16 cellular contexts compared by ENCODE assay signal in the genomic region with DNA sequence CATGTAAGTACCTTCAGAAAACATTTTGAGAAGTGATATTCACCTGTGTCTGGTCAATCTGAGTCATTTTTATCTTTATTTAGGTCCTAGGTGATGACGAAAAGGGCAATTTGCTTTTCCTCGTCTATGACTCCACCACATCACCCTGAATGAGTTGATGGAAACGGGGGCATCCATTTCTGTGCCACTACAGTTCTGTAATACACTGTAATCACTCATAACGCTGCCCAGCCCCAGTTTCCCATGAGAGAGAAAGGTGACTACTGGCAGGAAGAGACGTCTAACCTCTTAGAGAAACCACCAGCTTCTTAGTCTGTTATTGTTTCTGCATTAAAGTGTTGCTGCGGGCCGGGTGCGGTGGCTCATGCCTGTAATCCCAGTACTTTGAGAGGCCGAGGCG.
DNase-seq lines count a peak whose midpoint lies in the region; ATAC-seq and TF ChIP-seq lines count a peak whose summit lies in the region.
"Had no signal": no experiment of that assay in that cellular context is flagged by ENCODE, and none has a peak within 500 bp of the region (broad histone marks: within the 10 kb centered on the region; RNA-seq: fewer than 3 reads in every experiment).

No MANE protein-coding gene starts in this region.

- H2AFZ ChIP-seq in OCI-LY3 (ENCODE audit: low read depth, low read length), result peak overlapping the region; percentile 62
- no peak overlapping the region for H2AFZ ChIP-seq in SK-N-SH (ENCODE audit: low read depth)

- peak overlapping the region; percentile 88 for H3K27ac ChIP-seq in DOHH2 (ENCODE audit: low read depth, low read length)
- no peak overlapping the region for H3K27ac ChIP-seq in OCI-LY3 (ENCODE audit: low read length)
- H3K27ac ChIP-seq in SK-N-SH (ENCODE audit: low read depth in 2 of 2, low read length in 1 of 2), result no peak overlapping the region
- H3K27ac ChIP-seq: KMS-11 had no signal

- no peak for TF ChIP-seq EP300 in SK-N-SH (IDR thresholded peaks at IDR 0.05; ENCODE audit: borderline replicate concordance in 1 of 2, low read depth in 1 of 2, low read length in 1 of 2)

- DNase-seq in activated CD8-positive, alpha-beta memory T cell treated with anti-CD3 and anti-CD28 coated beads, Interleukin-2, amount 10 ng/mL, durations not matched to agents 7 days and 5 days, result no peak
- DNase-seq in activated CD8-positive, alpha-beta memory T cell treated with anti-CD3 and anti-CD28 coated beads for 24 hours, result no peak
- DNase-seq in naive B cell, result no peak
- no peak for DNase-seq in SK-N-SH
- DNase-seq: Calu3, MG63, NCI-H1105 treated with DMSO at 0.1 percent for 48 hours, NCI-H187, NCI-H446 treated with DMSO at 0.1 percent for 48 hours, NCI-H774, SHP77 had no signal

- H3K4me3 ChIP-seq in DOHH2 (ENCODE audit: low read length) (peak overlapping the region; percentile 45), OCI-LY3 (ENCODE audit: low read length) (peak overlapping the region; percentile 25), SK-N-SH (ENCODE audit: low read depth in 2 of 2, low read length in 1 of 2) (no peak overlapping the region)
- H3K4me3 ChIP-seq: MG63 had no signal

- no peaks in the 10 kb centered on the region for H3K9me2 ChIP-seq in DOHH2 (replicated peaks; ENCODE audit: control insufficient read depth, low read length)
- no peaks in the 10 kb centered on the region for H3K9me2 ChIP-seq in SK-N-SH

- H3K9me3 Mint-ChIP-seq in activated CD8-positive, alpha-beta memory T cell treated with anti-CD3 and anti-CD28 coated beads, Interleukin-2, amount 10 ng/mL, durations not matched to agents 7 days and 5 days (ENCODE audit: low read depth), result peaks cover 18% of the 10 kb centered on the region
- peaks cover 0 to 21% (median 8%) of the 10 kb centered on the region in 7 donors for H3K9me3 Mint-ChIP-seq in naive B cell

- H3K9ac ChIP-seq in OCI-LY3 (ENCODE audit: low read length), result no peak overlapping the region
- H3K9ac ChIP-seq in SK-N-SH, result no peak overlapping the region
- H3K9ac ChIP-seq: KMS-11 had no signal

- no peak overlapping the region for H3K4me3 Mint-ChIP-seq in activated CD8-positive, alpha-beta memory T cell treated with anti-CD3 and anti-CD28 coated beads, Interleukin-2, amount 10 ng/mL, durations not matched to agents 7 days and 5 days
- peak overlapping the region in 3 of 8 donors; percentile 21 to 65 (median 32) for H3K4me3 Mint-ChIP-seq in naive B cell

- H3K9me3 ChIP-seq in DOHH2 (ENCODE audit: control insufficient read depth, insufficient read depth, low read length), result peaks cover 21% of the 10 kb centered on the region
- H3K9me3 ChIP-seq in OCI-LY3 (ENCODE audit: insufficient read depth, low read length), result peaks cover 12% of the 10 kb centered on the region; the same call in 1 of the 2 replicates
- no peaks in the 10 kb centered on the region; the same call in 1 of the 2 replicates for H3K9me3 ChIP-seq in SK-N-SH
- H3K9me3 ChIP-seq: MG63 had no signal

- 92% methylated on average over 10 of the region's 10 CpGs for WGBS in SK-N-SH (ENCODE audit: low lambda C conversion rate)

- no peak overlapping the region for H3K27ac Mint-ChIP-seq in activated CD8-positive, alpha-beta memory T cell treated with anti-CD3 and anti-CD28 coated beads, Interleukin-2, amount 10 ng/mL, durations not matched to agents 7 days and 5 days
- peak overlapping the region; percentile 62 to 94 (median 88) for H3K27ac Mint-ChIP-seq in naive B cell

- no peaks in the 10 kb centered on the region for H4K20me1 ChIP-seq in DOHH2 (ENCODE audit: control insufficient read depth, insufficient read depth, low read depth, low read length)
- H4K20me1 ChIP-seq in OCI-LY3 (ENCODE audit: insufficient read depth, low read length), result no peaks in the 10 kb centered on the region
- no peaks in the 10 kb centered on the region for H4K20me1 ChIP-seq in SK-N-SH (ENCODE audit: insufficient read depth)

- TF ChIP-seq CTCF in DOHH2 (IDR thresholded peaks at IDR 0.05; ENCODE audit: low read depth, low read length, poor library complexity, severe bottlenecking) (no peak), OCI-LY3 (IDR thresholded peaks at IDR 0.05; ENCODE audit: low read depth, low read length) (no peak), SK-N-SH (IDR thresholded peaks at IDR 0.05) (no peak)

- H3K4me1 Mint-ChIP-seq in activated CD8-positive, alpha-beta memory T cell treated with anti-CD3 and anti-CD28 coated beads, Interleukin-2, amount 10 ng/mL, durations not matched to agents 7 days and 5 days, result peaks cover 5% of the 10 kb centered on the region
- H3K4me1 Mint-ChIP-seq in naive B cell, result peaks cover 30 to 54% (median 45%) of the 10 kb centered on the region in 3 donors

- POLR2A ChIA-PET in SK-N-SH (lab: Yijun Ruan, JAX), result no interaction called here

- H3K27me3 ChIP-seq in DOHH2 (ENCODE audit: control insufficient read depth, low read length) (no peaks in the 10 kb centered on the region), OCI-LY3 (ENCODE audit: low read depth, low read length) (peaks cover 12% of the 10 kb centered on the region), SK-N-SH (ENCODE audit: insufficient read depth) (no peaks in the 10 kb centered on the region)
- H3K27me3 ChIP-seq: MG63 had no signal

- peaks cover 24% of the 10 kb centered on the region for H3K36me3 Mint-ChIP-seq in activated CD8-positive, alpha-beta memory T cell treated with anti-CD3 and anti-CD28 coated beads, Interleukin-2, amount 10 ng/mL, durations not matched to agents 7 days and 5 days
- peaks cover 0 to 13% of the 10 kb centered on the region in 2 donors for H3K36me3 Mint-ChIP-seq in naive B cell

- H3K4me2 ChIP-seq in DOHH2 (ENCODE audit: low read length), result peak overlapping the region; percentile 82
- H3K4me2 ChIP-seq in OCI-LY3 (ENCODE audit: low read length), result peak overlapping the region; percentile 46
- no peak overlapping the region for H3K4me2 ChIP-seq in SK-N-SH
- H3K4me2 ChIP-seq: KMS-11 had no signal

- H3K36me3 ChIP-seq in DOHH2 (ENCODE audit: control insufficient read depth, low read length), result peaks cover 8% of the 10 kb centered on the region
- no peaks in the 10 kb centered on the region for H3K36me3 ChIP-seq in OCI-LY3 (replicated peaks; ENCODE audit: low read depth, low read length)
- H3K36me3 ChIP-seq in SK-N-SH (replicated peaks in 1 of 2; ENCODE audit: control insufficient read depth in 1 of 2, insufficient read depth in 2 of 2, low read length in 1 of 2), result no peaks in the 10 kb centered on the region
- H3K36me3 ChIP-seq: MG63 had no signal

- no peaks in the 10 kb centered on the region for H3K79me2 ChIP-seq in DOHH2 (ENCODE audit: control insufficient read depth, low read length)
- no peaks in the 10 kb centered on the region for H3K79me2 ChIP-seq in OCI-LY3 (ENCODE audit: low read length)
- no peaks in the 10 kb centered on the region for H3K79me2 ChIP-seq in SK-N-SH (ENCODE audit: insufficient read depth)

- peak; percentile 39 for ATAC-seq in activated CD8-positive, alpha-beta memory T cell treated with anti-CD3 and anti-CD28 coated beads, Interleukin-2, amount 10 ng/mL, durations not matched to agents 7 days and 5 days
- ATAC-seq in naive B cell (ENCODE audit: low read depth in 2 of 2) (no peak), HG03175 (IDR thresholded peaks at IDR 0.05; ENCODE audit: unreplicated experiment) (no peak), GM19455 (IDR thresholded peaks at IDR 0.05; ENCODE audit: unreplicated experiment) (no peak)

- peaks cover 2% of the 10 kb centered on the region for H3K27me3 Mint-ChIP-seq in activated CD8-positive, alpha-beta memory T cell treated with anti-CD3 and anti-CD28 coated beads, Interleukin-2, amount 10 ng/mL, durations not matched to agents 7 days and 5 days
- no peaks in the 10 kb centered on the region for H3K27me3 Mint-ChIP-seq in naive B cell

- TF ChIP-seq RAD21 in SK-N-SH (IDR thresholded peaks at IDR 0.05; ENCODE audit: low read length), result no peak

- H3F3A ChIP-seq in DOHH2 (ENCODE audit: control insufficient read depth, insufficient read depth), result peaks cover 31% of the 10 kb centered on the region
- H3F3A ChIP-seq in SK-N-SH (replicated peaks; ENCODE audit: insufficient read depth), result peaks cover 4% of the 10 kb centered on the region

- peaks cover 66% of the 10 kb centered on the region for H3K4me1 ChIP-seq in DOHH2 (ENCODE audit: control insufficient read depth, low read length)
- peaks cover 27% of the 10 kb centered on the region for H3K4me1 ChIP-seq in OCI-LY3 (ENCODE audit: low read length)
- no peaks in the 10 kb centered on the region; a peak in 1 of 4 replicates for H3K4me1 ChIP-seq in SK-N-SH (ENCODE audit: control insufficient read depth in 1 of 2, insufficient read depth in 2 of 2, low read depth in 1 of 2, low read length in 1 of 2)

- CTCF ChIA-PET in activated CD8-positive, alpha-beta memory T cell treated with anti-CD3 and anti-CD28 coated beads, Interleukin-2, amount 10 ng/mL, durations not matched to agents 7 days and 5 days (lab: Charles Lee), result interaction anchor here (1.0 kb wide), 2 partner anchors 9 to 12 kb away, joined by 3 to 4 read pairs; no protein-coding TSS in a partner anchor
- CTCF ChIA-PET in SK-N-SH (lab: Yijun Ruan, JAX), result interaction anchor here (1.0 kb wide), 1 partner anchor 13 kb away, joined by 3 read pairs; no protein-coding TSS in a partner anchor

TF ChIP-seq in SK-N-SH, 30 proteins besides CTCF, POLR2A, EP300 and RAD21 (continues in another document):
- no peak for TF ChIP-seq TEAD4 (IDR thresholded peaks at IDR 0.05; ENCODE audit: borderline replicate concordance, insufficient read depth)
- no peak for TF ChIP-seq MEF2A (IDR thresholded peaks at IDR 0.05; ENCODE audit: borderline replicate concordance, low read depth)
- TF ChIP-seq YY1 (IDR thresholded peaks at IDR 0.05; ENCODE audit: low read depth), result no peak
- TF ChIP-seq FOXJ3 (CRISPR knock-in tag; IDR thresholded peaks at IDR 0.05), result no peak
- TF ChIP-seq NRF1 (IDR thresholded peaks at IDR 0.05; ENCODE audit: low read depth, low read length), result no peak
- TF ChIP-seq RXRA (IDR thresholded peaks at IDR 0.05; ENCODE audit: borderline replicate concordance, low read depth), result no peak
- TF ChIP-seq FOXM1 (IDR thresholded peaks at IDR 0.05; ENCODE audit: low read depth), result no peak
- TF ChIP-seq, protein P1, sequence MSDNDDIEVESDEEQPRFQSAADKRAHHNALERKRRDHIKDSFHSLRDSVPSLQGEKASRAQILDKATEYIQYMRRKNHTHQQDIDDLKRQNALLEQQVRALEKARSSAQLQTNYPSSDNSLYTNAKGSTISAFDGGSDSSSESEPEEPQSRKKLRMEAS (IDR thresholded peaks at IDR 0.05; ENCODE audit: low read depth), result no peak
- no peak for TF ChIP-seq FOSL2 (IDR thresholded peaks at IDR 0.05; ENCODE audit: borderline replicate concordance, low read depth)
- TF ChIP-seq, protein P2, sequence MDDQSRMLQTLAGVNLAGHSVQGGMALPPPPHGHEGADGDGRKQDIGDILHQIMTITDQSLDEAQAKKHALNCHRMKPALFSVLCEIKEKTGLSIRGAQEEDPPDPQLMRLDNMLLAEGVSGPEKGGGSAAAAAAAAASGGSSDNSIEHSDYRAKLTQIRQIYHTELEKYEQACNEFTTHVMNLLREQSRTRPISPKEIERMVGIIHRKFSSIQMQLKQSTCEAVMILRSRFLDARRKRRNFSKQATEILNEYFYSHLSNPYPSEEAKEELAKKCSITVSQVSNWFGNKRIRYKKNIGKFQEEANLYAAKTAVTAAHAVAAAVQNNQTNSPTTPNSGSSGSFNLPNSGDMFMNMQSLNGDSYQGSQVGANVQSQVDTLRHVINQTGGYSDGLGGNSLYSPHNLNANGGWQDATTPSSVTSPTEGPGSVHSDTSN (IDR thresholded peaks at IDR 0.05), result no peak

Comparison
In these comparisons a context has a peak if more than half of its experiments do, and no peak if none do; other contexts are left out.
1. H3K4me3 ChIP-seq: peak in DOHH2 (single experiment) and OCI-LY3 (single experiment); none in SK-N-SH (0 of 2).